Comparison of ENCODE assay signal across 9 cellular contexts in the genomic region with DNA sequence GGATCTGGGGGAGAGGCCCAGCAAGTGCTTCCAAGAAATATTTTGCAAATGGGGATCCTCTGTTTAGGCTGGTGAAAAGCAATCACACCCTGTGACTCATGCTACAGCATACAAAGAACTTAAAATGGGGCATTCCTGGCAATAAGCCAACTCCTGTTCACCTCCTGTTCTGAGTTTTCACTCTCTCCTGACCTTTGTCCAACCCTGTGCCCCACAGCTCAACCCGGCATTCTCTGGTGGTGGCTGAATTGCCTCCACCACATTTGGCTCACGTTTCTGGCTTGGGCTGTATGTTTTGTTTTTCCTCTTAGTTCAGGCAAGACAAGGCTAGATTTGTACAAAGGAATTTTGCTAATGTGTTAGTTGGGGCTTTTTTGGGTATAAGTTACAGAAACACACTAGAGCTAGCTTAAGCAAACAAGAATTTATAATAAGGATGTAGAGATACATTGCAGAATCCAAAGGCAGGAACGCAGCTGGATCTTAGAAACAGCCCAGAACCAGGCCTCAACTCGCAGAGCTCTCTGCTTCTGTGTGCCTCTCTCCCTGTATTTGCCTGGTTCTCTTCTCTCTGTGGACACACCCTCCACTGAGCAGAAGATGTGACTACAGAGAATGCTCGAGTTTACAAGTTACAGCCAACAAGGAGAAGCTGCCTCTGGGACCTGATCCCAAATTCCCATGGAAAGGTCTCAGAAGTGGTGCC. TPM values are rescaled to one million over a fixed set of nuclear protein-coding genes. Genes with fewer than 3 reads are reported as not detected.
A peak's percentile ranks its signal among the peaks of the same experiment; 100 is the strongest.
DNase-seq lines count a peak whose midpoint lies in the region; ATAC-seq and TF ChIP-seq lines count a peak whose summit lies in the region.
"Had no signal": no experiment of that assay in that cellular context is flagged by ENCODE, and none has a peak within 500 bp of the region (broad histone marks: within the 10 kb centered on the region; RNA-seq: fewer than 3 reads in every experiment).

No MANE protein-coding gene starts in this region.

- peak; percentile 15 for DNase-seq in activated CD8-positive, alpha-beta T cell treated with anti-CD3 and anti-CD28 coated beads for 36 hours
- no peak for DNase-seq in activated CD8-positive, alpha-beta T cell treated with anti-CD3 and anti-CD28 coated beads, Interleukin-2, amount 10 ng/mL, durations not matched to agents 7 days and 5 days
- DNase-seq in choroid plexus epithelial cell (ENCODE audit: low read depth), result peak; percentile 89
- DNase-seq in lung microvascular endothelial cell (ENCODE audit: low read depth in 2 of 2), result peak; percentile 66 to 83
- peak in 1 of 2 donors; percentile 66 for DNase-seq in aorta
- no peak for DNase-seq in erythroblast (lab: John Stamatoyannopoulos, UW)
- DNase-seq: CD4-positive, CD25-positive, alpha-beta regulatory T cell had no signal

- TF ChIP-seq POLR2A in erythroblast (IDR thresholded peaks at IDR 0.05; ENCODE audit: low read length), result no peak

- peaks cover 4% of the 10 kb centered on the region for H3K36me3 Mint-ChIP-seq in activated CD8-positive, alpha-beta T cell treated with anti-CD3 and anti-CD28 coated beads for 36 hours (ENCODE audit: low read depth)
- H3K36me3 Mint-ChIP-seq in activated CD8-positive, alpha-beta T cell treated with anti-CD3 and anti-CD28 coated beads, Interleukin-2, amount 10 ng/mL, durations not matched to agents 7 days and 5 days (ENCODE audit: low read depth), result peaks cover 21% of the 10 kb centered on the region
- H3K36me3 Mint-ChIP-seq: CD4-positive, CD25-positive, alpha-beta regulatory T cell had no signal

- H3K4me1 ChIP-seq in aorta (ENCODE audit: control insufficient read depth in 1 of 2, insufficient read depth in 2 of 2, low read length in 2 of 2), result peaks cover 0 to 6% of the 10 kb centered on the region in 2 donors

- WGBS in aorta, 2 donors, result 1 to 4% methylated on average over 5 of the region's 5 CpGs

- H3K27ac Mint-ChIP-seq in activated CD8-positive, alpha-beta T cell treated with anti-CD3 and anti-CD28 coated beads for 36 hours, result no peak overlapping the region
- H3K27ac Mint-ChIP-seq in activated CD8-positive, alpha-beta T cell treated with anti-CD3 and anti-CD28 coated beads, Interleukin-2, amount 10 ng/mL, durations not matched to agents 7 days and 5 days, result no peak overlapping the region

- H3K4me1 Mint-ChIP-seq in activated CD8-positive, alpha-beta T cell treated with anti-CD3 and anti-CD28 coated beads for 36 hours (ENCODE audit: low read depth), result peaks cover 10% of the 10 kb centered on the region
- H3K4me1 Mint-ChIP-seq in activated CD8-positive, alpha-beta T cell treated with anti-CD3 and anti-CD28 coated beads, Interleukin-2, amount 10 ng/mL, durations not matched to agents 7 days and 5 days (ENCODE audit: low read depth), result no peaks in the 10 kb centered on the region

- H3K4me3 Mint-ChIP-seq in activated CD8-positive, alpha-beta T cell treated with anti-CD3 and anti-CD28 coated beads for 36 hours, result no peak overlapping the region
- no peak overlapping the region for H3K4me3 Mint-ChIP-seq in activated CD8-positive, alpha-beta T cell treated with anti-CD3 and anti-CD28 coated beads, Interleukin-2, amount 10 ng/mL, durations not matched to agents 7 days and 5 days
- H3K4me3 Mint-ChIP-seq: CD4-positive, CD25-positive, alpha-beta regulatory T cell had no signal

- H3K27ac ChIP-seq in aorta (ENCODE audit: low read depth in 1 of 2, low read length in 2 of 2), result peak overlapping the region in 1 of 2 donors; percentile 4

- H3K36me3 ChIP-seq in aorta (ENCODE audit: control insufficient read depth in 1 of 2, insufficient read depth in 2 of 2, low read length in 1 of 2), result no peaks in the 10 kb centered on the region

- no peaks in the 10 kb centered on the region for H3K27me3 Mint-ChIP-seq in activated CD8-positive, alpha-beta T cell treated with anti-CD3 and anti-CD28 coated beads for 36 hours
- H3K27me3 Mint-ChIP-seq in activated CD8-positive, alpha-beta T cell treated with anti-CD3 and anti-CD28 coated beads, Interleukin-2, amount 10 ng/mL, durations not matched to agents 7 days and 5 days (ENCODE audit: low read depth), result no peaks in the 10 kb centered on the region
- H3K27me3 Mint-ChIP-seq: CD4-positive, CD25-positive, alpha-beta regulatory T cell had no signal

- H3K27me3 ChIP-seq in aorta (ENCODE audit: control insufficient read depth in 1 of 2, insufficient read depth in 2 of 2, low read length in 1 of 2), result no peaks in the 10 kb centered on the region

- POLR2A ChIA-PET in activated CD8-positive, alpha-beta T cell treated with anti-CD3 and anti-CD28 coated beads for 36 hours (lab: Charles Lee), result interaction anchor here (0.6 to 1.2 kb wide), 5 partner anchors 8 to 41 kb away, joined by 3 to 4 read pairs (median 3); a partner anchor contains a TSS
- POLR2A ChIA-PET in activated CD8-positive, alpha-beta T cell treated with anti-CD3 and anti-CD28 coated beads, Interleukin-2, amount 10 ng/mL, durations not matched to agents 7 days and 5 days (lab: Charles Lee), result no interaction called here

- CTCF ChIA-PET in activated CD8-positive, alpha-beta T cell treated with anti-CD3 and anti-CD28 coated beads for 36 hours (lab: Charles Lee), result interaction anchor here (1.9 kb wide), 1 partner anchor 70 kb away, joined by 8 read pairs; no protein-coding TSS in a partner anchor
- CTCF ChIA-PET in activated CD8-positive, alpha-beta T cell treated with anti-CD3 and anti-CD28 coated beads, Interleukin-2, amount 10 ng/mL, durations not matched to agents 7 days and 5 days (lab: Charles Lee), result interaction anchor here (2.2 kb wide), 1 partner anchor 70 kb away, joined by 6 read pairs; no protein-coding TSS in a partner anchor

- H3K9me3 ChIP-seq in aorta (ENCODE audit: control insufficient read depth, low read length), result no peaks in the 10 kb centered on the region

- H3K4me3 ChIP-seq in choroid plexus epithelial cell (ENCODE audit: low read depth, low read length) (no peak overlapping the region), aorta (ENCODE audit: low read length in 2 of 2) (no peak overlapping the region)

- no peak for TF ChIP-seq CTCF in activated CD8-positive, alpha-beta T cell treated with anti-CD3 and anti-CD28 coated beads for 36 hours (IDR thresholded peaks at IDR 0.05)
- TF ChIP-seq CTCF in choroid plexus epithelial cell (conservative IDR thresholded peaks at IDR 0.05; ENCODE audit: low read depth, low read length), result no peak

- intact Hi-C loops in activated CD8-positive, alpha-beta T cell treated with anti-CD3 and anti-CD28 coated beads for 36 hours (cut with micrococcal nuclease), result no loop called here
- intact Hi-C loops in aorta (cut with DNase I), result no loop called here

- ATAC-seq in activated CD8-positive, alpha-beta T cell treated with anti-CD3 and anti-CD28 coated beads for 36 hours, result peak; percentile 58
- no peak for ATAC-seq in activated CD8-positive, alpha-beta T cell treated with anti-CD3 and anti-CD28 coated beads, Interleukin-2, amount 10 ng/mL, durations not matched to agents 7 days and 5 days
- peak; percentile 49 for ATAC-seq in aorta (ENCODE audit: low FRiP score)
- ATAC-seq in HG02885 (IDR thresholded peaks at IDR 0.05; ENCODE audit: poor library complexity, unreplicated experiment), result no peak
- ATAC-seq in HG03571 (IDR thresholded peaks at IDR 0.05; ENCODE audit: unreplicated experiment), result no peak

- no peaks in the 10 kb centered on the region for H3K9me3 Mint-ChIP-seq in activated CD8-positive, alpha-beta T cell treated with anti-CD3 and anti-CD28 coated beads for 36 hours
- H3K9me3 Mint-ChIP-seq in activated CD8-positive, alpha-beta T cell treated with anti-CD3 and anti-CD28 coated beads, Interleukin-2, amount 10 ng/mL, durations not matched to agents 7 days and 5 days (ENCODE audit: insufficient read depth), result no peaks in the 10 kb centered on the region
- H3K9me3 Mint-ChIP-seq: CD4-positive, CD25-positive, alpha-beta regulatory T cell had no signal

RNA-seq across cellular contexts. Expression of a gene that starts 9.4 kb away (rescaled TPM):
- 10 to 100 TPM; 27.2 to 27.5 TPM for total RNA-seq in activated CD8-positive, alpha-beta T cell treated with anti-CD3 and anti-CD28 coated beads for 36 hours
- 10 to 100 TPM; 38.8 to 39.8 TPM for total RNA-seq in activated CD8-positive, alpha-beta T cell treated with anti-CD3 and anti-CD28 coated beads, Interleukin-2, amount 10 ng/mL, durations not matched to agents 7 days and 5 days
- 10.2 and 17.1 TPM in 2 replicates for total RNA-seq in lung microvascular endothelial cell
- 10 to 100 TPM; 19.5 to 30.5 TPM for total RNA-seq in aorta
- 10 to 100 TPM in 1 of 2 donors, 1 to 10 TPM in 1; 1.4 to 35.1 TPM for polyA plus RNA-seq in aorta

RNA-seq across cellular contexts. Expression of a gene that starts 18.6 kb away (rescaled TPM):
- 1 to 10 TPM; 1.0 to 1.1 TPM for total RNA-seq in activated CD8-positive, alpha-beta T cell treated with anti-CD3 and anti-CD28 coated beads for 36 hours
- total RNA-seq in activated CD8-positive, alpha-beta T cell treated with anti-CD3 and anti-CD28 coated beads, Interleukin-2, amount 10 ng/mL, durations not matched to agents 7 days and 5 days, result not detected
- total RNA-seq in lung microvascular endothelial cell (0.22 and 1.2 TPM in 2 replicates), aorta (not detected)
- polyA plus RNA-seq in aorta, result not detected

RNA-seq across cellular contexts. Expression of a gene that starts 40.6 kb away (rescaled TPM):
- total RNA-seq in activated CD8-positive, alpha-beta T cell treated with anti-CD3 and anti-CD28 coated beads for 36 hours, result 10 to 100 TPM; 30.2 to 32.9 TPM
- total RNA-seq in activated CD8-positive, alpha-beta T cell treated with anti-CD3 and anti-CD28 coated beads, Interleukin-2, amount 10 ng/mL, durations not matched to agents 7 days and 5 days, result 10 to 100 TPM; 34.7 to 35.5 TPM
- 4.6 and 6.5 TPM in 2 replicates for total RNA-seq in lung microvascular endothelial cell
- total RNA-seq in aorta, result 10 to 100 TPM; 30.6 to 35.5 TPM
- 10 to 100 TPM in 1 of 2 donors, 1 to 10 TPM in 1; 6.3 to 38.7 TPM for polyA plus RNA-seq in aorta

Comparison
In these comparisons a context has a peak if more than half of its experiments do, and no peak if none do; other contexts are left out.
1. ATAC-seq: peak in activated CD8-positive, alpha-beta T cell treated with anti-CD3 and anti-CD28 coated beads for 36 hours (single experiment) and aorta (single experiment); none in activated CD8-positive, alpha-beta T cell treated with anti-CD3 and anti-CD28 coated beads, Interleukin-2, amount 10 ng/mL, durations not matched to agents 7 days and 5 days (single experiment), HG02885 (single experiment) and HG03571 (single experiment).
2. DNase-seq: peak in activated CD8-positive, alpha-beta T cell treated with anti-CD3 and anti-CD28 coated beads for 36 hours (single experiment), choroid plexus epithelial cell (single experiment) and lung microvascular endothelial cell (2 of 2); none in activated CD8-positive, alpha-beta T cell treated with anti-CD3 and anti-CD28 coated beads, Interleukin-2, amount 10 ng/mL, durations not matched to agents 7 days and 5 days (single experiment) and erythroblast (0 of 2).